20 cellular contexts compared by ENCODE assay signal in the genomic region with DNA sequence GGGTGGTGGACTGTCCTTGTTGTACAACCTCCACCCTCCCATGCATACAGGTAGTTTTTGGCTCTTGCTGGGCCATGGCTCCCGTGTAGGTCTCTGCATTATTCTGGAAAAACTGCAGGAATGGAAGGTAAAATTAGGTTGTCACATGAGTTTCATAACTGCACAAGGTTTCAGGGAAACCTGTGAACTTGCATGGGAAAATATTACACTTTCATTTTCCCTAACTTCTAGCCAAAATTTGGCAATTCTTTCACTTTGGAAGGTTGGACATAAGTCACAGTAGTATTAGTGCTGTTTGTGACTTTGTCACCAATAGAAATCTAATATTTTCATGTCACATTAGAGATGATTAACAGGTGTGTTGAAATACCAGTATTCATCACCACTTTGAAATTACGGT.
"Had no signal": no experiment of that assay in that cellular context is flagged by ENCODE, and none has a peak within 500 bp of the region (broad histone marks: within the 10 kb centered on the region; RNA-seq: fewer than 3 reads in every experiment).

No MANE protein-coding gene starts in this region.

- H3K9ac ChIP-seq: parathyroid adenoma had no signal

- H3K36me3 ChIP-seq: brain microvascular endothelial cell, gastroesophageal sphincter, neutrophil, sigmoid colon had no signal

- H3K27me3 ChIP-seq: brain microvascular endothelial cell, esophagus muscularis mucosa, gastroesophageal sphincter, heart right ventricle, neutrophil, sigmoid colon had no signal

- H3K9me3 ChIP-seq: esophagus muscularis mucosa, gastroesophageal sphincter, heart right ventricle, neutrophil, sigmoid colon had no signal

- ATAC-seq: gastroesophageal sphincter; natural killer cell; stimulated activated effector memory CD8-positive, alpha-beta T cell treated with anti-CD3 and anti-CD28 coated beads, Interleukin-12 subunit alpha, Interleukin-12 subunit beta, amount 100 ng/mL, for 72 hours had no signal

- DNase-seq: activated CD4-positive, alpha-beta T cell treated with anti-CD3 and anti-CD28 coated beads for 1 hour; activated naive CD4-positive, alpha-beta T cell; anterior cingulate cortex; brain microvascular endothelial cell; cerebellar nuclear complex; cortex of kidney; effector CD8-positive, alpha-beta T cell; heart right ventricle; kidney glomerular epithelial cell; mesendoderm; natural killer cell; sigmoid colon; stimulated activated CD4-positive, alpha-beta T cell treated with anti-CD3 and anti-CD28 coated beads, Interleukin-4, amount 100 ng/mL, for 24 hours; WERI-Rb-1 had no signal

- H3K36me3 Mint-ChIP-seq: natural killer cell had no signal

- H3K9me3 Mint-ChIP-seq: natural killer cell; stimulated activated effector memory CD8-positive, alpha-beta T cell treated with anti-CD3 and anti-CD28 coated beads, Interleukin-12 subunit alpha, Interleukin-12 subunit beta, amount 100 ng/mL, for 72 hours; T-helper 1 cell treated with Interleukin-12 subunit alpha and Interleukin-12 subunit beta and Interleukin-4 antibody, amounts not matched to agents 30 μg/mL and 1 μg/mL, for 36 hours had no signal

- H2AFZ ChIP-seq: parathyroid adenoma had no signal

- H3K4me1 ChIP-seq: parathyroid adenoma had no signal

- H3K27ac Mint-ChIP-seq: natural killer cell; stimulated activated effector memory CD8-positive, alpha-beta T cell treated with anti-CD3 and anti-CD28 coated beads, Interleukin-12 subunit alpha, Interleukin-12 subunit beta, amount 100 ng/mL, for 72 hours; T-helper 1 cell treated with Interleukin-12 subunit alpha and Interleukin-12 subunit beta and Interleukin-4 antibody, amounts not matched to agents 30 μg/mL and 1 μg/mL, for 36 hours had no signal

- H3K4me3 Mint-ChIP-seq: natural killer cell; T-helper 1 cell treated with Interleukin-12 subunit alpha and Interleukin-12 subunit beta and Interleukin-4 antibody, amounts not matched to agents 30 μg/mL and 1 μg/mL, for 36 hours had no signal

- H3K27ac ChIP-seq: brain microvascular endothelial cell, neutrophil, WERI-Rb-1 had no signal

- H3K4me3 ChIP-seq: esophagus muscularis mucosa, gastroesophageal sphincter, heart right ventricle, sigmoid colon had no signal
